In the genomic region with DNA sequence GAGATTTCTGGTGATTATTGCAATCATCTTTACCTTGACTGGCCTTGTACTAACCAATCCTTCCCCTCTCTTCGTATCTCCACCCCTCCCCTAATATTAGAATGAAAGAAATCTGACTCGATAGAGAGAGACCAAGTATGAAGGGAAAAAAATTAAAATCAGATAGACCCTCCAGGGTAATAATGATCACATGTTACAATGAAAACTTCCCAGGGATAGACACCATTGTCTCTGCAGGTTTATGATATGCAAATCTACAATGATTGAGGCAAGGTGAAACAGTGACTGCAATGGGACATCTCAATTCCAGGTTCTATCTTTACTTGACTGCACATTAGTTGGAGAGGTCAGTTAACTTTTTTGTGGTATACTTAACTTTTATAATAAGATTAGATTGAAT, we compare ENCODE assay signal across 8 cellular contexts. TPM values are rescaled to one million over a fixed set of nuclear protein-coding genes. Genes with fewer than 3 reads are reported as not detected.
DNase-seq lines count a peak whose midpoint lies in the region; ATAC-seq and TF ChIP-seq lines count a peak whose summit lies in the region.

No MANE protein-coding gene starts in this region.

- 59% methylated on average over 2 of the region's 2 CpGs for WGBS in right cardiac atrium

- H4K20me1 ChIP-seq in DOHH2 (ENCODE audit: control insufficient read depth, insufficient read depth, low read depth, low read length) (peaks cover 16% of the 10 kb centered on the region), SU-DHL-6 (ENCODE audit: low read depth, low read length) (peaks cover 4% of the 10 kb centered on the region; the same call in 1 of the 2 replicates)

- DNase-seq in right cardiac atrium (no peak), NCI-H1092 (lab: John Stamatoyannopoulos, UW) (no peak), NAMALWA (ENCODE audit: low spot score) (no peak)

- H3K4me3 ChIP-seq in DOHH2 (ENCODE audit: low read length) = peak overlapping the region; percentile 99; the same call in 1 of the 2 replicates
- H3K4me3 ChIP-seq in SU-DHL-6 (ENCODE audit: insufficient read depth, low read length, poor library complexity, severe bottlenecking) = no peak overlapping the region
- peak overlapping the region; percentile 81 for H3K4me3 ChIP-seq in right cardiac atrium (ENCODE audit: low read length)
- H3K4me3 ChIP-seq in skin epidermis = peak overlapping the region in 1 of 7 experiments; percentile 83

- H3K27ac ChIP-seq in DOHH2 (ENCODE audit: low read depth, low read length) = no peak overlapping the region
- H3K27ac ChIP-seq in SU-DHL-6 (ENCODE audit: low read depth, low read length) = peak overlapping the region; percentile 93
- peak overlapping the region; percentile 98 for H3K27ac ChIP-seq in right cardiac atrium (ENCODE audit: low read length)
- peak overlapping the region in 17 of 21 experiments; percentile 17 to 100 (median 99) for H3K27ac ChIP-seq in skin epidermis

- H3K27me3 ChIP-seq in DOHH2 (ENCODE audit: control insufficient read depth, low read length) = no peaks in the 10 kb centered on the region
- no peaks in the 10 kb centered on the region for H3K27me3 ChIP-seq in SU-DHL-6 (ENCODE audit: low read length)
- no peaks in the 10 kb centered on the region for H3K27me3 ChIP-seq in right cardiac atrium (ENCODE audit: control insufficient read depth, insufficient read depth)

- H3K9me2 ChIP-seq in DOHH2 (replicated peaks; ENCODE audit: control insufficient read depth, low read length) = no peaks in the 10 kb centered on the region
- H3K9me2 ChIP-seq in SU-DHL-6 (replicated peaks; ENCODE audit: insufficient read depth, low read length) = no peaks in the 10 kb centered on the region

- H3K9me3 ChIP-seq in DOHH2 (ENCODE audit: control insufficient read depth, insufficient read depth, low read length) = no peaks in the 10 kb centered on the region
- H3K9me3 ChIP-seq in SU-DHL-6 (ENCODE audit: insufficient read depth, low read length) = no peaks in the 10 kb centered on the region
- H3K9me3 ChIP-seq in right cardiac atrium (ENCODE audit: control insufficient read depth, low read length) = no peaks in the 10 kb centered on the region

- intact Hi-C loops in right cardiac atrium (cut with DNase I) = loop anchor here in 3 of 4 donors (2.0 to 10.0 kb wide), 3 partner anchors 113 to 189 kb away; a partner anchor contains a TSS

- H3K79me2 ChIP-seq in DOHH2 (ENCODE audit: control insufficient read depth, low read length) = peaks cover 31% of the 10 kb centered on the region
- H3K79me2 ChIP-seq in SU-DHL-6 (ENCODE audit: insufficient read depth, low read length) = peaks cover 11% of the 10 kb centered on the region; the same call in 1 of the 2 replicates

- peaks cover 46% of the 10 kb centered on the region for H3K4me1 ChIP-seq in DOHH2 (ENCODE audit: control insufficient read depth, low read length)
- peaks cover 3% of the 10 kb centered on the region for H3K4me1 ChIP-seq in right cardiac atrium (ENCODE audit: control insufficient read depth, insufficient read depth, low read length)

- peak overlapping the region; percentile 99 for H3K4me2 ChIP-seq in DOHH2 (ENCODE audit: low read length)
- peak overlapping the region; percentile 81 for H3K4me2 ChIP-seq in SU-DHL-6 (ENCODE audit: low read depth, low read length, poor library complexity, severe bottlenecking)

- ATAC-seq in right cardiac atrium (no peak), HG03159 (IDR thresholded peaks at IDR 0.05; ENCODE audit: unreplicated experiment) (no peak), HG03039 (IDR thresholded peaks at IDR 0.05; ENCODE audit: unreplicated experiment) (no peak)

- H3K36me3 ChIP-seq in DOHH2 (ENCODE audit: control insufficient read depth, low read length) = peaks cover 29% of the 10 kb centered on the region
- peaks cover 25% of the 10 kb centered on the region for H3K36me3 ChIP-seq in SU-DHL-6 (ENCODE audit: low read length)

- no peak for TF ChIP-seq CTCF in DOHH2 (IDR thresholded peaks at IDR 0.05; ENCODE audit: low read depth, low read length, poor library complexity, severe bottlenecking)
- no peak for TF ChIP-seq CTCF in SU-DHL-6 (IDR thresholded peaks at IDR 0.05; ENCODE audit: insufficient read depth, low read length, poor library complexity, severe bottlenecking)

- peak overlapping the region; percentile 66 for H2AFZ ChIP-seq in SU-DHL-6 (ENCODE audit: low read depth, low read length, severe bottlenecking)

- H3K9ac ChIP-seq in SU-DHL-6 (ENCODE audit: low read length) = no peak overlapping the region

- H3F3A ChIP-seq in DOHH2 (ENCODE audit: control insufficient read depth, insufficient read depth) (peaks cover 24% of the 10 kb centered on the region), SU-DHL-6 (ENCODE audit: insufficient read depth) (peaks cover 44% of the 10 kb centered on the region)

RNA-seq across cellular contexts. Expression of a gene that starts 1.5 kb away (rescaled TPM):
- total RNA-seq in right cardiac atrium = 100 to 1,000 TPM in 3 of 4 donors, 10 to 100 TPM in 1; 74.0 to 125 (median 103) TPM
- 81.2 TPM for polyA plus RNA-seq in right cardiac atrium
